ENCODE assay signal across 1 cellular context in genomic region chr3:16841906-16842709, GRCh38.
TF ChIP-seq lines count a peak whose summit lies in the region.

No MANE protein-coding gene starts in this region.

TF ChIP-seq in GM12878, 131 proteins besides CTCF, POLR2A, EP300 and RAD21 (continued from another document and continues in another):
- TF ChIP-seq IRF4 (IDR thresholded peaks at IDR 0.05; ENCODE audit: low read depth, low read length): no peak
- TF ChIP-seq MEF2B (IDR thresholded peaks at IDR 0.05; ENCODE audit: partially characterized antibody, poor library complexity, severe bottlenecking): peak; percentile 56
- TF ChIP-seq ZSCAN29 (IDR thresholded peaks at IDR 0.05): no peak
- no peak for TF ChIP-seq CHD1 (IDR thresholded peaks at IDR 0.05; ENCODE audit: low read depth, low read length)
- no peak for TF ChIP-seq BCLAF1 (IDR thresholded peaks at IDR 0.05)
- TF ChIP-seq RFX5 (IDR thresholded peaks at IDR 0.05; ENCODE audit: low read depth, low read length): no peak
- no peak for TF ChIP-seq ZNF207 (IDR thresholded peaks at IDR 0.05; ENCODE audit: borderline replicate concordance)
- no peak for TF ChIP-seq PRDM15 (CRISPR knock-in tag; IDR thresholded peaks at IDR 0.05)
- no peak for TF ChIP-seq PAX5 (IDR thresholded peaks at IDR 0.05; ENCODE audit: borderline replicate concordance, low read depth, low read length)
- peak; percentile 17; the same call in 1 of the 2 replicates for TF ChIP-seq MXI1 (IDR thresholded peaks at IDR 0.05; ENCODE audit: low read depth, low read length)
- peak; percentile 39; the same call in 1 of the 2 replicates for TF ChIP-seq POLR2AphosphoS5 (IDR thresholded peaks at IDR 0.05; ENCODE audit: low read length)
- no peak for TF ChIP-seq SP1 (IDR thresholded peaks at IDR 0.05; ENCODE audit: low read depth, low read length)
- TF ChIP-seq MEF2A (IDR thresholded peaks at IDR 0.05; ENCODE audit: insufficient read depth, low read depth, low read length): no peak
- no peak for TF ChIP-seq PBX3 (IDR thresholded peaks at IDR 0.05; ENCODE audit: insufficient replicate concordance, low read depth, low read length)
- no peak for TF ChIP-seq CHD4 (IDR thresholded peaks at IDR 0.05)
- TF ChIP-seq IRF5 (IDR thresholded peaks at IDR 0.05; ENCODE audit: borderline replicate concordance): no peak
- peak; percentile 64; the same call in 1 of the 2 replicates for TF ChIP-seq MTA2 (IDR thresholded peaks at IDR 0.05; ENCODE audit: low read depth)
- peak; percentile 65 for TF ChIP-seq NBN (IDR thresholded peaks at IDR 0.05)
- TF ChIP-seq RBBP5 (conservative IDR thresholded peaks at IDR 0.05): no peak
- no peak for TF ChIP-seq E4F1 (IDR thresholded peaks at IDR 0.05; ENCODE audit: borderline replicate concordance, partially characterized antibody)
- TF ChIP-seq SREBF1 (IDR thresholded peaks at IDR 0.05; ENCODE audit: low read length): no peak
- TF ChIP-seq ZBTB40 (IDR thresholded peaks at IDR 0.05; ENCODE audit: borderline replicate concordance): no peak
- TF ChIP-seq RELB (IDR thresholded peaks at IDR 0.05; ENCODE audit: low read depth): peak; percentile 59; the same call in 1 of the 2 replicates
- no peak for TF ChIP-seq GABPA (IDR thresholded peaks at IDR 0.05; ENCODE audit: low read depth)
- no peak for TF ChIP-seq SRF (IDR thresholded peaks at IDR 0.05; ENCODE audit: low read depth in 2 of 2, low read length in 2 of 2)
- no peak for TF ChIP-seq NR2C2 (IDR thresholded peaks at IDR 0.05; ENCODE audit: borderline replicate concordance, control insufficient read depth, insufficient read length, low read depth)
- TF ChIP-seq KLF5 (IDR thresholded peaks at IDR 0.05; ENCODE audit: partially characterized antibody): no peak
- TF ChIP-seq MTA3 (IDR thresholded peaks at IDR 0.05; ENCODE audit: borderline replicate concordance, low read length): no peak
- no peak for TF ChIP-seq IRF3 (IDR thresholded peaks at IDR 0.05)
- TF ChIP-seq PKNOX1 (IDR thresholded peaks at IDR 0.05): no peak
- TF ChIP-seq ETV6 (conservative IDR thresholded peaks at IDR 0.05 in 1 of 2, IDR thresholded peaks at IDR 0.05 in 1 of 2; ENCODE audit: borderline replicate concordance in 1 of 2, low read depth in 1 of 2): no peak
- TF ChIP-seq ZBED1 (IDR thresholded peaks at IDR 0.05; ENCODE audit: borderline replicate concordance): no peak
- no peak for TF ChIP-seq CHD2 (IDR thresholded peaks at IDR 0.05; ENCODE audit: borderline replicate concordance, low read depth, low read length)
- no peak for TF ChIP-seq E2F8 (IDR thresholded peaks at IDR 0.05; ENCODE audit: low read depth, partially characterized antibody)
